ENCODE assay signal across 1 cellular context in genomic region chr1:8649027-8649426, GRCh38.
A peak's percentile ranks its signal among the peaks of the same experiment; 100 is the strongest.
TF ChIP-seq lines count a peak whose summit lies in the region.

No MANE protein-coding gene starts in this region.

TF ChIP-seq in K562, 482 proteins besides CTCF, POLR2A, EP300 and RAD21 (continued from another document):
- TF ChIP-seq PBX2 (CRISPR knock-in tag; IDR thresholded peaks at IDR 0.05; ENCODE audit: low read depth), result no peak
- TF ChIP-seq PBX2 (tag; conservative IDR thresholded peaks at IDR 0.05; ENCODE audit: low read depth), result peak; percentile 86
- TF ChIP-seq MBD2 (IDR thresholded peaks at IDR 0.05; ENCODE audit: borderline replicate concordance, low read depth), result no peak
- no peak for TF ChIP-seq ZNF398 (CRISPR knock-in tag; IDR thresholded peaks at IDR 0.05)
